In the genomic region with DNA sequence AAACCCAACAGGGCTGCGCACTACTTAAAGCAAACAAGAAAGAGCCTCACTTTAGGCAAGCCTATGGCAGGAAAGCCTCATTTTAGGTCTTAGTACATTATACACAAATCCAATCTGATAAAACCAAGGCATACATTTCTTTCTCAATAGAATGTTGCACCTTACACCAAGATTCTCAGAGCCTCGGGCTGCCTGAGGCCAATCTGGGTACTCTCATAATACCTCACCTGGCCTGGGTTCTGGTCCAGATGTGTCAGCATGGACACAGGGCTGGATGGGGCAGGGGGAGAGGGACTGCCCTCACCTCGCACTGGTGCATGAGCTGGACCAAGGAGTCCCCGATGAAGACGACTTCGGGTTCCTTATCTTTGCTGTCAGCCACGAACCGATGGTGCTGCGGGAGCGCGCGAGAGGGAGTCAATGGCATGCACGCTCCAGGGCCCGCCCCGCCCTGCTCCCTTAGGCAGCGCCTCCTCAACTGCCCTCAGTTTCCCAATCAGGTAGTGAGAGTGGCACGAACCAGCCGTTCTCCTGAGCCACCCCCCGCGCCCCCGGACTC, we compare ENCODE assay signal across 1 cellular context.
TF ChIP-seq lines count a peak whose summit lies in the region.

A gene with protein sequence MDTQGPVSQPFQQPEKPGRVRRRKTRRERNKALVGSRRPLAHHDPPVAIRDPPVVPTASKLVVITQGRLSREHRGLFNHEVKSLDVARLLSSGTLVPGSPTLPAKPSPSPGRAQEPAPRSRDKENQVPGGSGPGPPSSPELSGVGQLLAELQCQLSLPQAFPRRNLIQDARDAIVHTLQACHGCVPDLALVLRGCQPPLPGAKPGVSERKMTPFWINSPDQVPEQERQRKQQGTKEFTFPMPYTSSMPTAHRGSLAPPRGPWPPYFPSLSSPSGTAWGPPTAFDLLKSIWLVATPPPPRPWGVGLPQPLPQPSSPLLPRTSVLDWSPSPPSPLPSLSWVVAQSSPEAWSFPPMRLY (plus strand): TSS at position 487 of the 559 bp plus-strand sequence. CDS start 7,453 bp downstream, outside the sequence.

TF ChIP-seq in GM23338, 12 proteins besides CTCF, POLR2A, EP300 and RAD21 (continued from another document):
- TF ChIP-seq, protein P1, sequence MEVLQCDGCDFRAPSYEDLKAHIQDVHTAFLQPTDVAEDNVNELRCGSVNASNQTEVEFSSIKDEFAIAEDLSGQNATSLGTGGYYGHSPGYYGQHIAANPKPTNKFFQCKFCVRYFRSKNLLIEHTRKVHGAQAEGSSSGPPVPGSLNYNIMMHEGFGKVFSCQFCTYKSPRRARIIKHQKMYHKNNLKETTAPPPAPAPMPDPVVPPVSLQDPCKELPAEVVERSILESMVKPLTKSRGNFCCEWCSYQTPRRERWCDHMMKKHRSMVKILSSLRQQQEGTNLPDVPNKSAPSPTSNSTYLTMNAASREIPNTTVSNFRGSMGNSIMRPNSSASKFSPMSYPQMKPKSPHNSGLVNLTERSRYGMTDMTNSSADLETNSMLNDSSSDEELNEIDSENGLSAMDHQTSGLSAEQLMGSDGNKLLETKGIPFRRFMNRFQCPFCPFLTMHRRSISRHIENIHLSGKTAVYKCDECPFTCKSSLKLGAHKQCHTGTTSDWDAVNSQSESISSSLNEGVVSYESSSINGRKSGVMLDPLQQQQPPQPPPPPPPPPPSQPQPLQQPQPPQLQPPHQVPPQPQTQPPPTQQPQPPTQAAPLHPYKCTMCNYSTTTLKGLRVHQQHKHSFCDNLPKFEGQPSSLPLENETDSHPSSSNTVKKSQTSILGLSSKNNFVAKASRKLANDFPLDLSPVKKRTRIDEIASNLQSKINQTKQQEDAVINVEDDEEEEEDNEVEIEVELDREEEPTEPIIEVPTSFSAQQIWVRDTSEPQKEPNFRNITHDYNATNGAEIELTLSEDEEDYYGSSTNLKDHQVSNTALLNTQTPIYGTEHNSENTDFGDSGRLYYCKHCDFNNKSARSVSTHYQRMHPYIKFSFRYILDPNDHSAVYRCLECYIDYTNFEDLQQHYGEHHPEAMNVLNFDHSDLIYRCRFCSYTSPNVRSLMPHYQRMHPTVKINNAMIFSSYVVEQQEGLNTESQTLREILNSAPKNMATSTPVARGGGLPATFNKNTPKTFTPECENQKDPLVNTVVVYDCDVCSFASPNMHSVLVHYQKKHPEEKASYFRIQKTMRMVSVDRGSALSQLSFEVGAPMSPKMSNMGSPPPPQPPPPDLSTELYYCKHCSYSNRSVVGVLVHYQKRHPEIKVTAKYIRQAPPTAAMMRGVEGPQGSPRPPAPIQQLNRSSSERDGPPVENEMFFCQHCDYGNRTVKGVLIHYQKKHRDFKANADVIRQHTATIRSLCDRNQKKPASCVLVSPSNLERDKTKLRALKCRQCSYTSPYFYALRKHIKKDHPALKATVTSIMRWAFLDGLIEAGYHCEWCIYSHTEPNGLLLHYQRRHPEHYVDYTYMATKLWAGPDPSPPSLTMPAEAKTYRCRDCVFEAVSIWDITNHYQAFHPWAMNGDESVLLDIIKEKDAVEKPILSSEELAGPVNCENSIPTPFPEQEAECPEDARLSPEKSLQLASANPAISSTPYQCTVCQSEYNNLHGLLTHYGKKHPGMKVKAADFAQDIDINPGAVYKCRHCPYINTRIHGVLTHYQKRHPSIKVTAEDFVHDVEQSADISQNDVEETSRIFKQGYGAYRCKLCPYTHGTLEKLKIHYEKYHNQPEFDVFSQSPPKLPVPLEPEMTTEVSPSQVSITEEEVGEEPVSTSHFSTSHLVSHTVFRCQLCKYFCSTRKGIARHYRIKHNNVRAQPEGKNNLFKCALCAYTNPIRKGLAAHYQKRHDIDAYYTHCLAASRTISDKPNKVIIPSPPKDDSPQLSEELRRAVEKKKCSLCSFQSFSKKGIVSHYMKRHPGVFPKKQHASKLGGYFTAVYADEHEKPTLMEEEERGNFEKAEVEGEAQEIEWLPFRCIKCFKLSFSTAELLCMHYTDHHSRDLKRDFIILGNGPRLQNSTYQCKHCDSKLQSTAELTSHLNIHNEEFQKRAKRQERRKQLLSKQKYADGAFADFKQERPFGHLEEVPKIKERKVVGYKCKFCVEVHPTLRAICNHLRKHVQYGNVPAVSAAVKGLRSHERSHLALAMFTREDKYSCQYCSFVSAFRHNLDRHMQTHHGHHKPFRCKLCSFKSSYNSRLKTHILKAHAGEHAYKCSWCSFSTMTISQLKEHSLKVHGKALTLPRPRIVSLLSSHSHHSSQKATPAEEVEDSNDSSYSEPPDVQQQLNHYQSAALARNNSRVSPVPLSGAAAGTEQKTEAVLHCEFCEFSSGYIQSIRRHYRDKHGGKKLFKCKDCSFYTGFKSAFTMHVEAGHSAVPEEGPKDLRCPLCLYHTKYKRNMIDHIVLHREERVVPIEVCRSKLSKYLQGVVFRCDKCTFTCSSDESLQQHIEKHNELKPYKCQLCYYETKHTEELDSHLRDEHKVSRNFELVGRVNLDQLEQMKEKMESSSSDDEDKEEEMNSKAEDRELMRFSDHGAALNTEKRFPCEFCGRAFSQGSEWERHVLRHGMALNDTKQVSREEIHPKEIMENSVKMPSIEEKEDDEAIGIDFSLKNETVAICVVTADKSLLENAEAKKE (CRISPR knock-in tag; IDR thresholded peaks at IDR 0.05): no peak
- TF ChIP-seq EZH2phosphoT487 (IDR thresholded peaks at IDR 0.05; ENCODE audit: unreplicated experiment) (no peak), STAT1 (IDR thresholded peaks at IDR 0.05; ENCODE audit: unreplicated experiment) (no peak), POLR2AphosphoS5 (IDR thresholded peaks at IDR 0.05; ENCODE audit: low read depth) (no peak), CREB1 (CRISPR knock-in tag; IDR thresholded peaks at IDR 0.05; ENCODE audit: low read depth) (no peak)
- TF ChIP-seq, protein P2, sequence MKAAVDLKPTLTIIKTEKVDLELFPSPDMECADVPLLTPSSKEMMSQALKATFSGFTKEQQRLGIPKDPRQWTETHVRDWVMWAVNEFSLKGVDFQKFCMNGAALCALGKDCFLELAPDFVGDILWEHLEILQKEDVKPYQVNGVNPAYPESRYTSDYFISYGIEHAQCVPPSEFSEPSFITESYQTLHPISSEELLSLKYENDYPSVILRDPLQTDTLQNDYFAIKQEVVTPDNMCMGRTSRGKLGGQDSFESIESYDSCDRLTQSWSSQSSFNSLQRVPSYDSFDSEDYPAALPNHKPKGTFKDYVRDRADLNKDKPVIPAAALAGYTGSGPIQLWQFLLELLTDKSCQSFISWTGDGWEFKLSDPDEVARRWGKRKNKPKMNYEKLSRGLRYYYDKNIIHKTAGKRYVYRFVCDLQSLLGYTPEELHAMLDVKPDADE (IDR thresholded peaks at IDR 0.05): no peak
